Comparison of ENCODE assay signal across 25 cellular contexts in the genomic region with DNA sequence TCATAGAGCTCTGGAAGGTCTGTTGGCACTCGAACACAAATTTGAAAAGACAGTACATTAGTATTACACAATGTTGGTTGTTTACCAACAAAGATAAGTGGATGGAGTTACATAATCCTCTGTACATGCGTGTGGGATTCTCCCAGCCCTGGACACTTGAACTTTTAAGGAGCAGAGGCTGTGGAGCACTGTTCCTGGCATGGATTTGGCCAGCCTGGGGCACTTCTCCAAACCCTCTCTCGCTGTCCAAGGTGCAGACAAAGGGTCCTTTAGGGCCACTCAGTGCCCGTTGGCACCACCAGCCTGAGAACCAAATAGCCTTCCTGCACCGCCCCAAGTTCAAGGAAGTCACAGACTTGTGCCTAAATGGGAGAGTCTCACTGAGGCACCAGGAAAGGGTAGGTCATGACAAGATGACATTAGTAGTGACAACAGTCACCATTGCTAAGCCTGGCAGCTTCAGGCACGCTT. TPM values are rescaled to one million over a fixed set of nuclear protein-coding genes. Genes with fewer than 3 reads are reported as not detected.
A peak's percentile ranks its signal among the peaks of the same experiment; 100 is the strongest.
DNase-seq lines count a peak whose midpoint lies in the region; ATAC-seq and TF ChIP-seq lines count a peak whose summit lies in the region.
"Had no signal": no experiment of that assay in that cellular context is flagged by ENCODE, and none has a peak within 500 bp of the region (broad histone marks: within the 10 kb centered on the region; RNA-seq: fewer than 3 reads in every experiment).

No MANE protein-coding gene starts in this region.

- ATAC-seq in left lobe of liver, result peak; percentile 47
- no peak for ATAC-seq in body of pancreas
- ATAC-seq: activated naive CD4-positive, alpha-beta T cell treated with anti-CD3 and anti-CD28 coated beads, Interleukin-2, amount 50 U/mL, for 72 hours; T-cell had no signal

- H3K4me3 ChIP-seq in ascending aorta (no peak overlapping the region), sigmoid colon (no peak overlapping the region), body of pancreas (no peak overlapping the region)
- H3K4me3 ChIP-seq: dorsolateral prefrontal cortex, testis had no signal

- intact Hi-C loops in ascending aorta (cut with DNase I), result loop anchor here (5.0 to 10.0 kb wide), 3 partner anchors 69 to 132 kb away; no protein-coding TSS in a partner anchor
- intact Hi-C loops in sigmoid colon (cut with DNase I), result no loop called here
- intact Hi-C loops in body of pancreas (cut with DNase I), result no loop called here

- H3K9me3 ChIP-seq in ascending aorta (no peaks in the 10 kb centered on the region), sigmoid colon (no peaks in the 10 kb centered on the region), body of pancreas (no peaks in the 10 kb centered on the region)
- H3K9me3 ChIP-seq: testis had no signal

- no peak for TF ChIP-seq POLR2A in sigmoid colon (IDR thresholded peaks at IDR 0.05)
- TF ChIP-seq POLR2A in body of pancreas (IDR thresholded peaks at IDR 0.05), result no peak

- peak; percentile 23 for DNase-seq in DMS79 (lab: John Stamatoyannopoulos, UW)
- no peak for DNase-seq in DMS79 treated with DMSO at 0.1 percent for 48 hours (lab: John Stamatoyannopoulos, UW)
- DNase-seq in ascending aorta (ENCODE audit: low spot score in 2 of 2), result peak in 1 of 2 donors; percentile 71
- peak; percentile 66 for DNase-seq in left lobe of liver (ENCODE audit: low spot score)
- peak; percentile 48 for DNase-seq in sigmoid colon
- DNase-seq in HEK293T (ENCODE audit: extremely low spot score), result no peak
- no peak for DNase-seq in body of pancreas
- no peak for DNase-seq in T-helper 9 cell
- DNase-seq: activated CD4-positive, alpha-beta memory T cell treated with anti-CD3 and anti-CD28 coated beads, Interleukin-2, amount 10 ng/mL, durations not matched to agents 7 days and 5 days; activated CD4-positive, CD25-positive, alpha-beta regulatory T cell treated with anti-CD3 and anti-CD28 coated beads, Interleukin-2, amount 50 U/mL, for 72 hours; activated CD8-positive, alpha-beta memory T cell treated with anti-CD3 and anti-CD28 coated beads, Interleukin-2, amount 50 U/mL, for 48 hours; CD4-positive, alpha-beta memory T cell; GOT3; KBM-7; NCI-H2081; NCI-H226; NCI-H69; stimulated activated naive CD4-positive, alpha-beta T cell treated with Interleukin-2 at 50 U/mL for 16 hours; T-cell; testis had no signal

- H3K4me1 ChIP-seq in ascending aorta, result peaks cover 0 to 29% of the 10 kb centered on the region in 2 donors
- peaks cover 0 to 7% (median 6%) of the 10 kb centered on the region in 4 donors for H3K4me1 ChIP-seq in sigmoid colon
- peaks cover 3% of the 10 kb centered on the region for H3K4me1 ChIP-seq in body of pancreas
- H3K4me1 ChIP-seq: testis had no signal

- H3K36me3 ChIP-seq in ascending aorta (no peaks in the 10 kb centered on the region), sigmoid colon (no peaks in the 10 kb centered on the region), body of pancreas (replicated peaks in 1 of 2; ENCODE audit: insufficient read depth in 1 of 2, low read depth in 2 of 2) (no peaks in the 10 kb centered on the region)

- WGBS in sigmoid colon, 2 donors, result 62 to 74% methylated on average over 6 of the region's 6 CpGs
- WGBS in body of pancreas, 2 donors, result 40 to 50% methylated on average over 6 of the region's 6 CpGs

- POLR2A ChIA-PET in HEK293T (lab: Yijun Ruan, JAX), result no interaction called here

- H3K27ac ChIP-seq in ascending aorta, result peak overlapping the region; percentile 85 to 89
- peak overlapping the region in 1 of 4 donors; percentile 11 for H3K27ac ChIP-seq in sigmoid colon
- no peak overlapping the region for H3K27ac ChIP-seq in body of pancreas
- H3K27ac ChIP-seq: 22Rv1, dorsolateral prefrontal cortex, testis had no signal

- no peak for TF ChIP-seq EP300 in sigmoid colon (IDR thresholded peaks at IDR 0.05)

- CTCF ChIA-PET in HEK293T (lab: Yijun Ruan, JAX), result no interaction called here

- no peak for TF ChIP-seq CTCF in ascending aorta (IDR thresholded peaks at IDR 0.05)
- TF ChIP-seq CTCF in sigmoid colon (IDR thresholded peaks at IDR 0.05), result no peak
- TF ChIP-seq CTCF in body of pancreas (IDR thresholded peaks at IDR 0.05), result no peak

- no peaks in the 10 kb centered on the region for H3K27me3 ChIP-seq in ascending aorta
- peaks cover 9 to 60% (median 42%) of the 10 kb centered on the region in 3 donors for H3K27me3 ChIP-seq in sigmoid colon
- H3K27me3 ChIP-seq in body of pancreas, result peaks cover 0 to 10% of the 10 kb centered on the region in 2 donors
- H3K27me3 ChIP-seq: testis had no signal

TF ChIP-seq in HEK293T, 16 proteins besides CTCF, POLR2A, EP300 and RAD21:
- no peak for TF ChIP-seq ELF4 (IDR thresholded peaks at IDR 0.05)
- TF ChIP-seq, protein P1, sequence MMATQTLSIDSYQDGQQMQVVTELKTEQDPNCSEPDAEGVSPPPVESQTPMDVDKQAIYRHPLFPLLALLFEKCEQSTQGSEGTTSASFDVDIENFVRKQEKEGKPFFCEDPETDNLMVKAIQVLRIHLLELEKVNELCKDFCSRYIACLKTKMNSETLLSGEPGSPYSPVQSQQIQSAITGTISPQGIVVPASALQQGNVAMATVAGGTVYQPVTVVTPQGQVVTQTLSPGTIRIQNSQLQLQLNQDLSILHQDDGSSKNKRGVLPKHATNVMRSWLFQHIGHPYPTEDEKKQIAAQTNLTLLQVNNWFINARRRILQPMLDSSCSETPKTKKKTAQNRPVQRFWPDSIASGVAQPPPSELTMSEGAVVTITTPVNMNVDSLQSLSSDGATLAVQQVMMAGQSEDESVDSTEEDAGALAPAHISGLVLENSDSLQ (IDR thresholded peaks at IDR 0.05), result no peak
- no peak for TF ChIP-seq CTBP1 (IDR thresholded peaks at IDR 0.05; ENCODE audit: borderline replicate concordance)
- no peak for TF ChIP-seq ZNF384 (IDR thresholded peaks at IDR 0.05)
- TF ChIP-seq TARDBP (IDR thresholded peaks at IDR 0.05), result no peak
- no peak for TF ChIP-seq SUZ12 (IDR thresholded peaks at IDR 0.05)
- no peak for TF ChIP-seq BHLHE40 (IDR thresholded peaks at IDR 0.05; ENCODE audit: borderline replicate concordance)
- TF ChIP-seq ARNT (IDR thresholded peaks at IDR 0.05), result no peak
- TF ChIP-seq SP1 (IDR thresholded peaks at IDR 0.05), result no peak
- TF ChIP-seq NFRKB (IDR thresholded peaks at IDR 0.05), result no peak
- no peak for TF ChIP-seq HDGF (IDR thresholded peaks at IDR 0.05; ENCODE audit: borderline replicate concordance)

RNA-seq across cellular contexts. Expression of a gene that starts 1.6 kb away (rescaled TPM):
- total RNA-seq in ascending aorta (244 TPM), left lobe of liver (260 TPM), sigmoid colon (10 to 100 TPM; 17.4 to 33.9 (median 20.2) TPM), body of pancreas (10 to 100 TPM in 1 of 2 donors, 1 to 10 TPM in 1; 7.3 to 23.1 TPM)
- polyA plus RNA-seq in sigmoid colon, result 1 to 10 TPM in 2 of 3 donors, under 1 TPM in 1; 0.60 to 5.7 (median 3.0) TPM
- total RNA-seq: activated CD4-positive, alpha-beta memory T cell treated with anti-CD3 and anti-CD28 coated beads, Interleukin-2, amount 10 ng/mL, durations not matched to agents 7 days and 5 days; CD4-positive, alpha-beta memory T cell; MCF 10A had no signal
- polyA plus RNA-seq: CD4-positive, alpha-beta memory T cell; neural cell had no signal

Comparison
In these comparisons a context has a peak if more than half of its experiments do, and no peak if none do; other contexts are left out.
1. DNase-seq: peak in DMS79 (single experiment), left lobe of liver (single experiment) and sigmoid colon (single experiment); none in DMS79 treated with DMSO at 0.1 percent for 48 hours (single experiment), HEK293T (single experiment), body of pancreas (0 of 4) and T-helper 9 cell (single experiment).
2. H3K27ac ChIP-seq: peak in ascending aorta (2 of 2); none in body of pancreas (0 of 4).